Comparison of ENCODE assay signal across 8 cellular contexts in the genomic region with DNA sequence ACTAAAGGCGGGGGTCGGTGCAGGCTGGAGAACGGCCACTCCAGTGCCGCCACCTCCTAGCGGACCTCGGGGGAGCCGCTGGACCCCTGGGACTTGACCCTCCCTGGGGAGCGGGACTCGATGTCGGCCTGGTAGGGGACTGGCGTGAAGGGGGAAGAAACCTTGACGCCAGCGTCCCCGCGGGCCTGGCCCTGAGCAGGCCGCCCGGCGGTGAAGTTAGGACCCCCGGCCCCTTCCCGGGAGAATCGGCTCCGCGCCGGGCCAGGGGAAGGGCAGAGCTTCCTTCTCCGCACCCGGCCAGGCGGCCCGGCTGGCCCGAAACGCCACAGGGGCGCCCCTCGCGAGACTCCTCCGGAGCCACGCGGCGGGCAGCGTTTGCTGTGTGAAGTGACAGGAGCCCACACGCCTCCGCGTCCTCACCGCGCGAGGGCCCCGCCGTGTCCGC. TPM values are rescaled to one million over a fixed set of nuclear protein-coding genes. Genes with fewer than 3 reads are reported as not detected.
A peak's percentile ranks its signal among the peaks of the same experiment; 100 is the strongest.
DNase-seq lines count a peak whose midpoint lies in the region; ATAC-seq and TF ChIP-seq lines count a peak whose summit lies in the region.

No MANE protein-coding gene starts in this region.

- POLR2A ChIA-PET in WTC11 (lab: Charles Lee), result no interaction called here

- H3K36me3 ChIP-seq in esophagus squamous epithelium, result peaks cover 27 to 40% (median 29%) of the 10 kb centered on the region in 3 donors

- CTCF ChIA-PET in WTC11 (lab: Charles Lee), result interaction anchor here (1.4 to 3.4 kb wide), 3 partner anchors 28 to 89 kb away, joined by 5 to 9 read pairs (median 7); partner anchors contain the start of gene DCXR

- no peaks in the 10 kb centered on the region for H3K9me3 ChIP-seq in esophagus squamous epithelium

- intact Hi-C loops in esophagus squamous epithelium (cut with DNase I), result no loop called here

- peak overlapping the region; percentile 84 to 93 (median 90) for H3K27ac ChIP-seq in esophagus squamous epithelium

- WGBS in esophagus squamous epithelium, 2 donors, result 0% methylated on average over 2 of the region's 47 CpGs; no CpG with 5 or more reads in 1 of the 2 donors

- H3K27me3 ChIP-seq in esophagus squamous epithelium, result no peaks in the 10 kb centered on the region

- 0 out of 2 replicates have a peak, but pooled peaks cover 2% of the 10 kb centered on the region for H3K4me1 Mint-ChIP-seq in WTC11

- peak overlapping the region; percentile 63 to 98 (median 96) for H3K4me3 ChIP-seq in esophagus squamous epithelium

- TF ChIP-seq POLR2A in esophagus squamous epithelium (IDR thresholded peaks at IDR 0.05), result no peak

- peak overlapping the region; percentile 67 for H3K4me3 Mint-ChIP-seq in WTC11

- peaks cover under 1% of the 10 kb centered on the region; the same call in 1 of the 2 replicates for H3K36me3 Mint-ChIP-seq in WTC11

- peak; percentile 10 for ATAC-seq in HG02678 (IDR thresholded peaks at IDR 0.05; ENCODE audit: unreplicated experiment)
- ATAC-seq in WTC11, result peak; percentile 8; the same call in 1 of the 2 replicates
- ATAC-seq in omental fat pad (ENCODE audit: low FRiP score), result peak; percentile 51
- ATAC-seq in HG02571 (IDR thresholded peaks at IDR 0.05; ENCODE audit: unreplicated experiment), result no peak
- ATAC-seq in HG03108 (IDR thresholded peaks at IDR 0.05; ENCODE audit: unreplicated experiment), result no peak

- DNase-seq in GM03348 (ENCODE audit: low spot score) (peak; percentile 27), WTC11 (ENCODE audit: low spot score) (no peak), esophagus squamous epithelium (lab: John Stamatoyannopoulos, UW) (no peak), omental fat pad (ENCODE audit: low spot score) (no peak), SW 1271 (lab: John Stamatoyannopoulos, UW) (no peak)

- H3K9me3 Mint-ChIP-seq in WTC11, result no peaks in the 10 kb centered on the region

- peaks cover 20 to 38% (median 24%) of the 10 kb centered on the region in 3 donors for H3K4me1 ChIP-seq in esophagus squamous epithelium

- no peak for TF ChIP-seq CTCF in WTC11 (IDR thresholded peaks at IDR 0.05)
- no peak for TF ChIP-seq CTCF in esophagus squamous epithelium (IDR thresholded peaks at IDR 0.05)
- no peak for TF ChIP-seq CTCF in omental fat pad (IDR thresholded peaks at IDR 0.05)

- peaks cover under 1% of the 10 kb centered on the region; the same call in 1 of the 2 replicates for H3K27me3 Mint-ChIP-seq in WTC11 (ENCODE audit: low read depth)

- no peak overlapping the region for H3K27ac Mint-ChIP-seq in WTC11

TF ChIP-seq in WTC11, 78 proteins besides CTCF, POLR2A, EP300 and RAD21:
- TF ChIP-seq E2F5 (CRISPR knock-in tag; IDR thresholded peaks at IDR 0.05) (0 out of 2 replicates have a peak, but pooled peaks have one; percentile 9), ZNF423 (CRISPR knock-in tag; IDR thresholded peaks at IDR 0.05) (no peak), CREM (CRISPR knock-in tag; IDR thresholded peaks at IDR 0.05) (0 out of 2 replicates have a peak, but pooled peaks have one; percentile 6), ZNF232 (CRISPR knock-in tag; IDR thresholded peaks at IDR 0.05) (no peak)
- TF ChIP-seq, protein P1, sequence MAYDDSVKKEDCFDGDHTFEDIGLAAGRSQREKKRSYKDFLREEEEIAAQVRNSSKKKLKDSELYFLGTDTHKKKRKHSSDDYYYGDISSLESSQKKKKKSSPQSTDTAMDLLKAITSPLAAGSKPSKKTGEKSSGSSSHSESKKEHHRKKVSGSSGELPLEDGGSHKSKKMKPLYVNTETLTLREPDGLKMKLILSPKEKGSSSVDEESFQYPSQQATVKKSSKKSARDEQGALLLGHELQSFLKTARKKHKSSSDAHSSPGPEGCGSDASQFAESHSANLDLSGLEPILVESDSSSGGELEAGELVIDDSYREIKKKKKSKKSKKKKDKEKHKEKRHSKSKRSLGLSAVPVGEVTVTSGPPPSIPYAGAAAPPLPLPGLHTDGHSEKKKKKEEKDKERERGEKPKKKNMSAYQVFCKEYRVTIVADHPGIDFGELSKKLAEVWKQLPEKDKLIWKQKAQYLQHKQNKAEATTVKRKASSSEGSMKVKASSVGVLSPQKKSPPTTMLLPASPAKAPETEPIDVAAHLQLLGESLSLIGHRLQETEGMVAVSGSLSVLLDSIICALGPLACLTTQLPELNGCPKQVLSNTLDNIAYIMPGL (CRISPR knock-in tag; IDR thresholded peaks at IDR 0.05), result 0 out of 2 replicates have a peak, but pooled peaks have one; percentile 11

RNA-seq across cellular contexts. Expression of gene DUS1L, which starts 0.4 kb away (rescaled TPM):
- total RNA-seq in WTC11 (2021) (99.6 to 120 TPM (median 106 TPM) in 3 replicates), esophagus squamous epithelium (100 to 1,000 TPM in 3 of 4 donors, 10 to 100 TPM in 1; 53.3 to 125 (median 105) TPM), omental fat pad (10 to 100 TPM; 58.1 to 90.3 (median 85.7) TPM)

RNA-seq across cellular contexts. Expression of gene GPS1, which starts 13.5 kb away (rescaled TPM):
- total RNA-seq in WTC11 (2021) (166 to 181 TPM (median 167 TPM) in 3 replicates), esophagus squamous epithelium (10 to 100 TPM; 62.8 to 76.9 (median 69.5) TPM), omental fat pad (10 to 100 TPM; 67.3 to 86.8 (median 81.4) TPM)

RNA-seq across cellular contexts. Expression of gene RFNG, which starts 13.6 kb away (rescaled TPM):
- 40.9 to 42.3 TPM (median 41.6 TPM) in 3 replicates for total RNA-seq in WTC11 (2021)
- 10 to 100 TPM; 24.9 to 38.1 (median 31.2) TPM for total RNA-seq in esophagus squamous epithelium
- 10 to 100 TPM; 20.2 to 51.3 (median 32.0) TPM for total RNA-seq in omental fat pad

RNA-seq across cellular contexts. Expression of gene DCXR, which starts 27.7 kb away (rescaled TPM):
- 114 to 130 TPM (median 120 TPM) in 3 replicates for total RNA-seq in WTC11 (2021)
- total RNA-seq in esophagus squamous epithelium, result 100 to 1,000 TPM in 3 of 4 donors, 10 to 100 TPM in 1; 89.1 to 162 (median 135) TPM
- 100 to 1,000 TPM; 190 to 327 (median 225) TPM for total RNA-seq in omental fat pad

RNA-seq across cellular contexts. Expression of gene FASN, which starts 32.8 kb away (rescaled TPM):
- total RNA-seq in WTC11 (2021), result 611 to 742 TPM (median 654 TPM) in 3 replicates
- total RNA-seq in esophagus squamous epithelium, result 100 to 1,000 TPM in 2 of 4 donors, 10 to 100 TPM in 2; 72.8 to 302 (median 143) TPM
- 1,000 to 10,000 TPM in 1 of 4 donors, 100 to 1,000 TPM in 3; 313 to 1,522 (median 467) TPM for total RNA-seq in omental fat pad

Comparison
In these comparisons a context has a peak if more than half of its experiments do, and no peak if none do; other contexts are left out.
1. ATAC-seq: peak in HG02678 (single experiment), WTC11 (single experiment) and omental fat pad (single experiment); none in HG02571 (single experiment) and HG03108 (single experiment).